1 cellular context compared by ENCODE assay signal in genomic region chr1:43707191-43708005, GRCh38.
TF ChIP-seq lines count a peak whose summit lies in the region.

ST3GAL3 (plus strand) TSS chr1:43707536; CDS start chr1:43736263, 28,727 bp downstream.

TF ChIP-seq in K562, 482 proteins besides CTCF, POLR2A, EP300 and RAD21 (continued from another document and continues in another):
- no peak for TF ChIP-seq ZBTB26 (CRISPR knock-in tag; IDR thresholded peaks at IDR 0.05)
- no peak for TF ChIP-seq SMAD1 (IDR thresholded peaks at IDR 0.05; ENCODE audit: low read depth, low read length, partially characterized antibody)
- peak; percentile 36 for TF ChIP-seq MTA2 (IDR thresholded peaks at IDR 0.05; ENCODE audit: low read depth)
- no peak for TF ChIP-seq FOXO4 (CRISPR knock-in tag; IDR thresholded peaks at IDR 0.05)
- no peak for TF ChIP-seq MXI1 (IDR thresholded peaks at IDR 0.05; ENCODE audit: low read depth, low read length)
- TF ChIP-seq EZH2 (IDR thresholded peaks at IDR 0.05; ENCODE audit: borderline replicate concordance, low read depth, low read length), result no peak
- peak; percentile 87 for TF ChIP-seq POLR2H (tag; IDR thresholded peaks at IDR 0.05; ENCODE audit: low read depth)
- no peak for TF ChIP-seq ARHGAP35 (IDR thresholded peaks at IDR 0.05; ENCODE audit: partially characterized antibody)
- no peak for TF ChIP-seq THRAP3 (IDR thresholded peaks at IDR 0.05; ENCODE audit: borderline replicate concordance)
- TF ChIP-seq MBD1 (CRISPR knock-in tag; IDR thresholded peaks at IDR 0.05), result no peak
- no peak for TF ChIP-seq OTX1 (CRISPR knock-in tag; IDR thresholded peaks at IDR 0.05)
- 0 out of 2 replicates have a peak, but pooled peaks have one; percentile 53 for TF ChIP-seq ZNF583 (CRISPR knock-in tag; IDR thresholded peaks at IDR 0.05)
- TF ChIP-seq UBTF (IDR thresholded peaks at IDR 0.05; ENCODE audit: borderline replicate concordance in 1 of 2, low read depth in 2 of 2, low read length in 2 of 2), result peak in 1 of 2 experiments; percentile 34; a peak in 1 of 4 replicates
- no peak for TF ChIP-seq LEF1 (IDR thresholded peaks at IDR 0.05)
- TF ChIP-seq KAT7 (CRISPR knock-in tag; IDR thresholded peaks at IDR 0.05; ENCODE audit: borderline replicate concordance), result peak; percentile 59
- TF ChIP-seq ZC3H4 (CRISPR knock-in tag; IDR thresholded peaks at IDR 0.05; ENCODE audit: borderline replicate concordance), result peak; percentile 85; the same call in 1 of the 2 replicates
- TF ChIP-seq CUX1 (CRISPR knock-in tag; IDR thresholded peaks at IDR 0.05), result no peak
- no peak for TF ChIP-seq ZNF184 (CRISPR knock-in tag; IDR thresholded peaks at IDR 0.05)
- TF ChIP-seq U2AF1 (optimal IDR thresholded peaks at IDR 0.05; ENCODE audit: low read depth, low read length), result peak; percentile 90
- TF ChIP-seq ZNF592 (IDR thresholded peaks at IDR 0.05), result 0 out of 2 replicates have a peak, but pooled peaks have one; percentile 53
- TF ChIP-seq ZNF75A (CRISPR knock-in tag; IDR thresholded peaks at IDR 0.05), result 0 out of 2 replicates have a peak, but pooled peaks have one; percentile 77
- TF ChIP-seq RBM34 (IDR thresholded peaks at IDR 0.05; ENCODE audit: borderline replicate concordance, insufficient read depth, low read length), result no peak
- TF ChIP-seq HSF4 (CRISPR knock-in tag; IDR thresholded peaks at IDR 0.05; ENCODE audit: borderline replicate concordance), result peak; percentile 59; the same call in 1 of the 2 replicates
- peak; percentile 28; the same call in 1 of the 2 replicates for TF ChIP-seq BHLHE40 (IDR thresholded peaks at IDR 0.05; ENCODE audit: low read length)
- no peak for TF ChIP-seq FUS (optimal IDR thresholded peaks at IDR 0.05; ENCODE audit: low read depth, low read length)
- no peak for TF ChIP-seq PHF20 (IDR thresholded peaks at IDR 0.05; ENCODE audit: partially characterized antibody)
- peak; percentile 19; the same call in 1 of the 2 replicates for TF ChIP-seq SMC3 (conservative IDR thresholded peaks at IDR 0.05; ENCODE audit: insufficient read depth, low read depth, low read length)
- TF ChIP-seq SRF (CRISPR knock-in tag; IDR thresholded peaks at IDR 0.05), result peak; percentile 34 to 40; a peak in 1 of 4 replicates
- no peak for TF ChIP-seq SRSF7 (optimal IDR thresholded peaks at IDR 0.05; ENCODE audit: low read depth, low read length)
- peak; percentile 93 to 94 for TF ChIP-seq NONO (IDR thresholded peaks at IDR 0.05; ENCODE audit: low read depth in 2 of 2, low read length in 1 of 2)
- TF ChIP-seq DMBX1 (CRISPR knock-in tag; IDR thresholded peaks at IDR 0.05; ENCODE audit: borderline replicate concordance), result 0 out of 2 replicates have a peak, but pooled peaks have one; percentile 14
- TF ChIP-seq PYGO2 (tag; IDR thresholded peaks at IDR 0.05), result no peak
- TF ChIP-seq TEAD1 (CRISPR knock-in tag; IDR thresholded peaks at IDR 0.05), result peak in 1 of 2 experiments; percentile 46; a peak in 1 of 4 replicates
- peak; percentile 67; the same call in 1 of the 2 replicates for TF ChIP-seq KLF1 (tag; IDR thresholded peaks at IDR 0.05)
- no peak for TF ChIP-seq KAT2B (IDR thresholded peaks at IDR 0.05; ENCODE audit: low read depth, low read length)
- TF ChIP-seq ZNF707 (CRISPR knock-in tag; conservative IDR thresholded peaks at IDR 0.05), result no peak
- no peak for TF ChIP-seq PATZ1 (CRISPR knock-in tag; IDR thresholded peaks at IDR 0.05; ENCODE audit: borderline replicate concordance)
- no peak for TF ChIP-seq POLR3G (IDR thresholded peaks at IDR 0.05; ENCODE audit: extremely low read depth, insufficient read length, insufficient replicate concordance)
- no peak for TF ChIP-seq HMG20B (CRISPR knock-in tag; IDR thresholded peaks at IDR 0.05)
- TF ChIP-seq RUNX1 (IDR thresholded peaks at IDR 0.05; ENCODE audit: low read depth), result no peak; the same call in 1 of the 2 replicates
- TF ChIP-seq ZBTB12 (CRISPR knock-in tag; IDR thresholded peaks at IDR 0.05), result peak; percentile 32; the same call in 1 of the 2 replicates
- no peak for TF ChIP-seq ETV1 (tag; conservative IDR thresholded peaks at IDR 0.05; ENCODE audit: low read depth)
